Comparison of ENCODE assay signal across 3 cellular contexts in genomic region chr14:88386395-88386794, GRCh38.
TF ChIP-seq lines count a peak whose summit lies in the region.

No MANE protein-coding gene starts in this region.

TF ChIP-seq in SK-N-SH, 30 proteins besides CTCF, POLR2A, EP300 and RAD21 (continued from another document):
- TF ChIP-seq, protein P1, sequence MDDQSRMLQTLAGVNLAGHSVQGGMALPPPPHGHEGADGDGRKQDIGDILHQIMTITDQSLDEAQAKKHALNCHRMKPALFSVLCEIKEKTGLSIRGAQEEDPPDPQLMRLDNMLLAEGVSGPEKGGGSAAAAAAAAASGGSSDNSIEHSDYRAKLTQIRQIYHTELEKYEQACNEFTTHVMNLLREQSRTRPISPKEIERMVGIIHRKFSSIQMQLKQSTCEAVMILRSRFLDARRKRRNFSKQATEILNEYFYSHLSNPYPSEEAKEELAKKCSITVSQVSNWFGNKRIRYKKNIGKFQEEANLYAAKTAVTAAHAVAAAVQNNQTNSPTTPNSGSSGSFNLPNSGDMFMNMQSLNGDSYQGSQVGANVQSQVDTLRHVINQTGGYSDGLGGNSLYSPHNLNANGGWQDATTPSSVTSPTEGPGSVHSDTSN (IDR thresholded peaks at IDR 0.05) = no peak
- no peak for TF ChIP-seq RFX5 (IDR thresholded peaks at IDR 0.05; ENCODE audit: low read length)
- no peak for TF ChIP-seq FOSL2 (IDR thresholded peaks at IDR 0.05; ENCODE audit: borderline replicate concordance, low read depth)
- TF ChIP-seq USF1 (IDR thresholded peaks at IDR 0.05; ENCODE audit: borderline replicate concordance, low read depth) = no peak
- TF ChIP-seq RXRA (IDR thresholded peaks at IDR 0.05; ENCODE audit: borderline replicate concordance, low read depth) = no peak
- TF ChIP-seq JUND (IDR thresholded peaks at IDR 0.05) = no peak
- TF ChIP-seq SMC3 (IDR thresholded peaks at IDR 0.05; ENCODE audit: low read depth, low read length) = no peak
- no peak for TF ChIP-seq TCF12 (IDR thresholded peaks at IDR 0.05)
- no peak for TF ChIP-seq GABPA (IDR thresholded peaks at IDR 0.05; ENCODE audit: low read depth)
- TF ChIP-seq, protein P2, sequence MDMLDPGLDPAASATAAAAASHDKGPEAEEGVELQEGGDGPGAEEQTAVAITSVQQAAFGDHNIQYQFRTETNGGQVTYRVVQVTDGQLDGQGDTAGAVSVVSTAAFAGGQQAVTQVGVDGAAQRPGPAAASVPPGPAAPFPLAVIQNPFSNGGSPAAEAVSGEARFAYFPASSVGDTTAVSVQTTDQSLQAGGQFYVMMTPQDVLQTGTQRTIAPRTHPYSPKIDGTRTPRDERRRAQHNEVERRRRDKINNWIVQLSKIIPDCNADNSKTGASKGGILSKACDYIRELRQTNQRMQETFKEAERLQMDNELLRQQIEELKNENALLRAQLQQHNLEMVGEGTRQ (IDR thresholded peaks at IDR 0.05; ENCODE audit: borderline replicate concordance, low read depth, low read length) = no peak
- TF ChIP-seq FOXJ3 (CRISPR knock-in tag; IDR thresholded peaks at IDR 0.05) = no peak
- TF ChIP-seq POLR2AphosphoS5 (IDR thresholded peaks at IDR 0.05; ENCODE audit: low read depth, low read length) = no peak

TF ChIP-seq in SK-N-SH treated with all-trans-retinoic acid at 6 μM for 48 hours, 23 proteins besides CTCF, POLR2A, EP300 and RAD21 (continued from another document):
- TF ChIP-seq POU6F1 (CRISPR knock-in tag; IDR thresholded peaks at IDR 0.05; ENCODE audit: borderline replicate concordance, low read depth) (no peak), ZNF70 (CRISPR knock-in tag; IDR thresholded peaks at IDR 0.05) (no peak), CSDC2 (CRISPR knock-in tag; IDR thresholded peaks at IDR 0.05) (no peak), RARB (CRISPR knock-in tag; IDR thresholded peaks at IDR 0.05) (no peak), ZFP30 (CRISPR knock-in tag; IDR thresholded peaks at IDR 0.05) (no peak), GLIS3 (CRISPR knock-in tag; IDR thresholded peaks at IDR 0.05) (no peak), PPARA (CRISPR knock-in tag; IDR thresholded peaks at IDR 0.05; ENCODE audit: borderline replicate concordance) (no peak), ISL1 (CRISPR knock-in tag; IDR thresholded peaks at IDR 0.05) (no peak), PATZ1 (CRISPR knock-in tag; IDR thresholded peaks at IDR 0.05; ENCODE audit: borderline replicate concordance) (no peak)
- TF ChIP-seq, protein P3, sequence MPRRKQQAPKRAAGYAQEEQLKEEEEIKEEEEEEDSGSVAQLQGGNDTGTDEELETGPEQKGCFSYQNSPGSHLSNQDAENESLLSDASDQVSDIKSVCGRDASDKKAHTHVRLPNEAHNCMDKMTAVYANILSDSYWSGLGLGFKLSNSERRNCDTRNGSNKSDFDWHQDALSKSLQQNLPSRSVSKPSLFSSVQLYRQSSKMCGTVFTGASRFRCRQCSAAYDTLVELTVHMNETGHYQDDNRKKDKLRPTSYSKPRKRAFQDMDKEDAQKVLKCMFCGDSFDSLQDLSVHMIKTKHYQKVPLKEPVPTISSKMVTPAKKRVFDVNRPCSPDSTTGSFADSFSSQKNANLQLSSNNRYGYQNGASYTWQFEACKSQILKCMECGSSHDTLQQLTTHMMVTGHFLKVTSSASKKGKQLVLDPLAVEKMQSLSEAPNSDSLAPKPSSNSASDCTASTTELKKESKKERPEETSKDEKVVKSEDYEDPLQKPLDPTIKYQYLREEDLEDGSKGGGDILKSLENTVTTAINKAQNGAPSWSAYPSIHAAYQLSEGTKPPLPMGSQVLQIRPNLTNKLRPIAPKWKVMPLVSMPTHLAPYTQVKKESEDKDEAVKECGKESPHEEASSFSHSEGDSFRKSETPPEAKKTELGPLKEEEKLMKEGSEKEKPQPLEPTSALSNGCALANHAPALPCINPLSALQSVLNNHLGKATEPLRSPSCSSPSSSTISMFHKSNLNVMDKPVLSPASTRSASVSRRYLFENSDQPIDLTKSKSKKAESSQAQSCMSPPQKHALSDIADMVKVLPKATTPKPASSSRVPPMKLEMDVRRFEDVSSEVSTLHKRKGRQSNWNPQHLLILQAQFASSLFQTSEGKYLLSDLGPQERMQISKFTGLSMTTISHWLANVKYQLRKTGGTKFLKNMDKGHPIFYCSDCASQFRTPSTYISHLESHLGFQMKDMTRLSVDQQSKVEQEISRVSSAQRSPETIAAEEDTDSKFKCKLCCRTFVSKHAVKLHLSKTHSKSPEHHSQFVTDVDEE (CRISPR knock-in tag; IDR thresholded peaks at IDR 0.05) = no peak
- TF ChIP-seq, protein P4, sequence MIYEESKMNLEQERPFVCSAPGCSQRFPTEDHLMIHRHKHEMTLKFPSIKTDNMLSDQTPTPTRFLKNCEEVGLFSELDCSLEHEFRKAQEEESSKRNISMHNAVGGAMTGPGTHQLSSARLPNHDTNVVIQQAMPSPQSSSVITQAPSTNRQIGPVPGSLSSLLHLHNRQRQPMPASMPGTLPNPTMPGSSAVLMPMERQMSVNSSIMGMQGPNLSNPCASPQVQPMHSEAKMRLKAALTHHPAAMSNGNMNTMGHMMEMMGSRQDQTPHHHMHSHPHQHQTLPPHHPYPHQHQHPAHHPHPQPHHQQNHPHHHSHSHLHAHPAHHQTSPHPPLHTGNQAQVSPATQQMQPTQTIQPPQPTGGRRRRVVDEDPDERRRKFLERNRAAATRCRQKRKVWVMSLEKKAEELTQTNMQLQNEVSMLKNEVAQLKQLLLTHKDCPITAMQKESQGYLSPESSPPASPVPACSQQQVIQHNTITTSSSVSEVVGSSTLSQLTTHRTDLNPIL (CRISPR knock-in tag; IDR thresholded peaks at IDR 0.05; ENCODE audit: low read depth) = no peak

TF ChIP-seq in WTC11, 78 proteins besides CTCF, POLR2A, EP300 and RAD21 (continued from another document):
- no peak for TF ChIP-seq ZNF396 (CRISPR knock-in tag; IDR thresholded peaks at IDR 0.05; ENCODE audit: borderline replicate concordance)
- TF ChIP-seq, protein P2 (CRISPR knock-in tag; IDR thresholded peaks at IDR 0.05) = no peak
